ENCODE assay signal across 14 cellular contexts in the genomic region with DNA sequence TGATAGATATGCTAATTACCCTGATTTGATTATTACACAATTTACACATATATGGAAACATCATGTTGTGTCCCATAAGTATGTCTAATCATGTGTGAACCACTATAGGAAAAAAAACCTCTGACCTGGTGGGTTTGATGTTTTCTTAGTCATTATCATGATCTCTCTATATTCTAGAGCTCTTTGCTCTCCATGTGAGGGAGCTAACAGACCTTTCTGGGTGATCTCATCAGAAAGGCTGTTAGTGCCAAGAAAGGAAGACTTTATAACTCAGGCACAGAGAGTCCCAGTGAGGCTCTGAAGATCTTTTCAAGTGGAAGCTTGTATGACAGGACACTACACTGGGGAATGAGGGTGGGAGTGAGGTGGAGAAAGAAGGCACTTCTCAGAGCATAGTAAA.
DNase-seq lines count a peak whose midpoint lies in the region; ATAC-seq and TF ChIP-seq lines count a peak whose summit lies in the region.
"Had no signal": no experiment of that assay in that cellular context is flagged by ENCODE, and none has a peak within 500 bp of the region (broad histone marks: within the 10 kb centered on the region; RNA-seq: fewer than 3 reads in every experiment).

No MANE protein-coding gene starts in this region.

- no peaks in the 10 kb centered on the region for H3K79me2 ChIP-seq in GM23248 (ENCODE audit: insufficient read depth)

- H3K4me2 ChIP-seq in GM23248 (ENCODE audit: unreplicated experiment) = no peak overlapping the region
- H3K4me2 ChIP-seq: PC-9 had no signal

- H4K20me1 ChIP-seq in GM23248 (ENCODE audit: insufficient read depth) = no peaks in the 10 kb centered on the region

- ATAC-seq in activated CD4-positive, CD25-positive, alpha-beta regulatory T cell treated with anti-CD3 and anti-CD28 coated beads, Interleukin-2, amount 50 U/mL, for 24 hours = no peak
- ATAC-seq: activated CD4-positive, alpha-beta T cell treated with anti-CD3 and anti-CD28 coated beads for 36 hours had no signal

- no peaks in the 10 kb centered on the region for H3K9me3 ChIP-seq in GM23248 (ENCODE audit: low read depth)
- H3K9me3 ChIP-seq: colonic mucosa had no signal

- no peak overlapping the region for H3K4me3 ChIP-seq in GM23248
- no peak overlapping the region for H3K4me3 ChIP-seq in fibroblast of mammary gland (ENCODE audit: control insufficient read depth, low read depth, low read length)
- no peak overlapping the region for H3K4me3 ChIP-seq in retinal pigment epithelial cell (ENCODE audit: low read length)
- H3K4me3 ChIP-seq: colonic mucosa, PC-9, skin epidermis had no signal

- no peaks in the 10 kb centered on the region for H3K9me2 ChIP-seq in GM23248 (ENCODE audit: insufficient read depth)

- H3K36me3 ChIP-seq in GM23248 (ENCODE audit: low read depth) = no peaks in the 10 kb centered on the region
- H3K36me3 ChIP-seq: colonic mucosa had no signal

- no peak overlapping the region for H3K9ac ChIP-seq in GM23248

- no peak overlapping the region for H2AFZ ChIP-seq in GM23248
- H2AFZ ChIP-seq: PC-9 had no signal

- TF ChIP-seq CTCF in fibroblast of mammary gland (conservative IDR thresholded peaks at IDR 0.05; ENCODE audit: control insufficient read depth, insufficient read depth, low read depth, low read length) (peak; percentile 19), retinal pigment epithelial cell (conservative IDR thresholded peaks at IDR 0.05; ENCODE audit: low read depth, low read length) (peak; percentile 25)

- H3K27me3 ChIP-seq in GM23248 (replicated peaks; ENCODE audit: insufficient read depth) = no peaks in the 10 kb centered on the region
- H3K27me3 ChIP-seq: colonic mucosa had no signal

- peak; percentile 66 for DNase-seq in GM23248
- peak; percentile 62 for DNase-seq in SK-MEL-5 (ENCODE audit: low read depth, low spot score)
- peak; percentile 69 for DNase-seq in fibroblast of mammary gland (ENCODE audit: low read depth)
- no peak for DNase-seq in retinal pigment epithelial cell (ENCODE audit: low read depth)
- no peak for DNase-seq in NCI-H748 treated with DMSO at 0.1 percent for 48 hours (lab: John Stamatoyannopoulos, UW)
- DNase-seq in activated CD4-positive, alpha-beta T cell treated with anti-CD3 and anti-CD28 coated beads, Interleukin-2, amount 50 U/mL, for 4 hours = no peak
- DNase-seq: activated CD4-positive, alpha-beta T cell treated with anti-CD3 and anti-CD28 coated beads for 36 hours; activated effector memory CD4-positive, alpha-beta T cell treated with anti-CD3 and anti-CD28 coated beads, Interleukin-2, amount 50 U/mL, for 16 hours; colonic mucosa; DMS79; NCI-H2029; PC-9 had no signal

- H3K4me1 ChIP-seq in GM23248 (ENCODE audit: insufficient read depth) = peaks cover 21% of the 10 kb centered on the region
- H3K4me1 ChIP-seq: colonic mucosa had no signal

- in situ Hi-C loops in GM23248 (cut with MboI) = no loop called here
- in situ Hi-C loops in SK-MEL-5 (cut with HindIII; ENCODE audit: low pct_unique_long_range_greater_than_20kb, low sequenced_read_pairs) = no loop called here

- H3K27ac ChIP-seq in GM23248 = no peak overlapping the region
- H3K27ac ChIP-seq: colonic mucosa, PC-9, skin epidermis had no signal

- no peaks in the 10 kb centered on the region; the same call in 1 of the 2 replicates for H3F3A ChIP-seq in GM23248 (ENCODE audit: insufficient read depth)

Comparison
In these comparisons a context has a peak if more than half of its experiments do, and no peak if none do; other contexts are left out.
1. DNase-seq: peak in GM23248 (single experiment), SK-MEL-5 (single experiment) and fibroblast of mammary gland (single experiment); none in retinal pigment epithelial cell (single experiment), NCI-H748 treated with DMSO at 0.1 percent for 48 hours (single experiment) and activated CD4-positive, alpha-beta T cell treated with anti-CD3 and anti-CD28 coated beads, Interleukin-2, amount 50 U/mL, for 4 hours (0 of 2).